Comparison of ENCODE assay signal across 1 cellular context in the genomic region with DNA sequence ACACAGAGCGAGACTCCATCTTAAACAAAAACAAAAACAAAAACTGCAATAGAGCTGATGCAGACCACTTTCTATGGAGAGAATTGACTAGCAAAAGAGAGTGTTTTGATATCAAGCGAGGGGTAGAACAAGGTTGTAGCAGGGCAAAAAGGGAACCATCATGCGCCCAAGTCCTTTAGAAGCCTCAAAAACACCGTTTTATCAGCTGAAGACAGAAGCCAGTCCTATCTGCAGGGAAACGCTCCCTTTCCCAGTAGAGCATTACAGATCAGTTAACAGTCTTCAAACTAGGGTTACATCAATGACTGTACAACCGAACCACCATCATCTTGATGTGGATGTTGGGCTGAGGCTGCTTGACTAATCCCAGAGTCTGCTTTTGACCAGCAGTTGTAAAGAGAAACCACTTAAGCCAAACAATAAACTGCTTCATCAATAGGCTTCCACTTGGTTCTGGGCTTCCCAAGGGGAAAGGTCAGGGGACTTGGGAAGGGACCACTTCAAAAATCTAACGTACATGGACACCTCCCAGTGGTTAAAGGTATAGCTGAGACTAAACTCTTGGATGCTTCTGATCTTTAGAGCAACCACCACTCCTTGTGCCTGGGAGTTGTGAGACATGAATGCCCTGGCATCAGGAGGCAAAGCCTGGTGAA.
A peak's percentile ranks its signal among the peaks of the same experiment; 100 is the strongest.
TF ChIP-seq lines count a peak whose summit lies in the region.

No MANE protein-coding gene starts in this region.

TF ChIP-seq in K562, 482 proteins besides CTCF, POLR2A, EP300 and RAD21 (continued from another document and continues in another):
- no peak; the same call in 1 of the 2 replicates for TF ChIP-seq ILF3 (IDR thresholded peaks at IDR 0.05; ENCODE audit: borderline replicate concordance)
- no peak for TF ChIP-seq ZZZ3 (IDR thresholded peaks at IDR 0.05)
- TF ChIP-seq GMEB1 (CRISPR knock-in tag; IDR thresholded peaks at IDR 0.05) = no peak
- no peak for TF ChIP-seq NCOA2 (IDR thresholded peaks at IDR 0.05; ENCODE audit: partially characterized antibody in 2 of 2)
- peak; percentile 89 for TF ChIP-seq CBFA2T3 (IDR thresholded peaks at IDR 0.05)
- TF ChIP-seq NFYB (IDR thresholded peaks at IDR 0.05; ENCODE audit: extremely low read depth, insufficient read length) = no peak
- TF ChIP-seq, protein P1, sequence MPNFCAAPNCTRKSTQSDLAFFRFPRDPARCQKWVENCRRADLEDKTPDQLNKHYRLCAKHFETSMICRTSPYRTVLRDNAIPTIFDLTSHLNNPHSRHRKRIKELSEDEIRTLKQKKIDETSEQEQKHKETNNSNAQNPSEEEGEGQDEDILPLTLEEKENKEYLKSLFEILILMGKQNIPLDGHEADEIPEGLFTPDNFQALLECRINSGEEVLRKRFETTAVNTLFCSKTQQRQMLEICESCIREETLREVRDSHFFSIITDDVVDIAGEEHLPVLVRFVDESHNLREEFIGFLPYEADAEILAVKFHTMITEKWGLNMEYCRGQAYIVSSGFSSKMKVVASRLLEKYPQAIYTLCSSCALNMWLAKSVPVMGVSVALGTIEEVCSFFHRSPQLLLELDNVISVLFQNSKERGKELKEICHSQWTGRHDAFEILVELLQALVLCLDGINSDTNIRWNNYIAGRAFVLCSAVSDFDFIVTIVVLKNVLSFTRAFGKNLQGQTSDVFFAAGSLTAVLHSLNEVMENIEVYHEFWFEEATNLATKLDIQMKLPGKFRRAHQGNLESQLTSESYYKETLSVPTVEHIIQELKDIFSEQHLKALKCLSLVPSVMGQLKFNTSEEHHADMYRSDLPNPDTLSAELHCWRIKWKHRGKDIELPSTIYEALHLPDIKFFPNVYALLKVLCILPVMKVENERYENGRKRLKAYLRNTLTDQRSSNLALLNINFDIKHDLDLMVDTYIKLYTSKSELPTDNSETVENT (CRISPR knock-in tag; IDR thresholded peaks at IDR 0.05) = no peak
- TF ChIP-seq NRF1 (conservative IDR thresholded peaks at IDR 0.05 in 1 of 2, IDR thresholded peaks at IDR 0.05 in 1 of 2) = no peak
- no peak for TF ChIP-seq RBM25 (IDR thresholded peaks at IDR 0.05; ENCODE audit: low read depth, low read length, severe bottlenecking)
- TF ChIP-seq NBN (IDR thresholded peaks at IDR 0.05; ENCODE audit: low read depth) = no peak
- no peak for TF ChIP-seq ZNF695 (CRISPR knock-in tag; IDR thresholded peaks at IDR 0.05)
- no peak for TF ChIP-seq ZSCAN32 (CRISPR knock-in tag; IDR thresholded peaks at IDR 0.05)
- no peak for TF ChIP-seq ZNF280A (IDR thresholded peaks at IDR 0.05; ENCODE audit: low read depth, partially characterized antibody)
- no peak for TF ChIP-seq DLX4 (CRISPR knock-in tag; IDR thresholded peaks at IDR 0.05)
- TF ChIP-seq CGGBP1 (CRISPR knock-in tag; IDR thresholded peaks at IDR 0.05) = no peak
- TF ChIP-seq ETV6 (IDR thresholded peaks at IDR 0.05; ENCODE audit: borderline replicate concordance in 1 of 2, low read depth in 2 of 2, low read length in 1 of 2) = 0 out of 4 replicates have a peak, but pooled peaks of 1 of the 2 experiments have one; percentile 38
- no peak for TF ChIP-seq ETV6 (CRISPR knock-in tag; IDR thresholded peaks at IDR 0.05; ENCODE audit: borderline replicate concordance)
- TF ChIP-seq PHTF2 (CRISPR knock-in tag; IDR thresholded peaks at IDR 0.05) = no peak
- no peak for TF ChIP-seq ZNF57 (CRISPR knock-in tag; IDR thresholded peaks at IDR 0.05)
- no peak for TF ChIP-seq BDP1 (IDR thresholded peaks at IDR 0.05; ENCODE audit: insufficient read depth, insufficient read length)
- TF ChIP-seq CHD7 (IDR thresholded peaks at IDR 0.05; ENCODE audit: low read depth, low read length) = no peak
- TF ChIP-seq FOXJ2 (tag; IDR thresholded peaks at IDR 0.05) = no peak
- TF ChIP-seq SRF (CRISPR knock-in tag; IDR thresholded peaks at IDR 0.05) = no peak
- peak; percentile 8 to 96; a peak in 3 of 4 replicates for TF ChIP-seq RCOR1 (IDR thresholded peaks at IDR 0.05; ENCODE audit: borderline replicate concordance in 1 of 2, low read depth in 2 of 2, low read length in 2 of 2)
- no peak for TF ChIP-seq HNRNPUL1 (IDR thresholded peaks at IDR 0.05; ENCODE audit: low read length)
- no peak for TF ChIP-seq DEAF1 (CRISPR knock-in tag; IDR thresholded peaks at IDR 0.05)
- TF ChIP-seq, protein P2, sequence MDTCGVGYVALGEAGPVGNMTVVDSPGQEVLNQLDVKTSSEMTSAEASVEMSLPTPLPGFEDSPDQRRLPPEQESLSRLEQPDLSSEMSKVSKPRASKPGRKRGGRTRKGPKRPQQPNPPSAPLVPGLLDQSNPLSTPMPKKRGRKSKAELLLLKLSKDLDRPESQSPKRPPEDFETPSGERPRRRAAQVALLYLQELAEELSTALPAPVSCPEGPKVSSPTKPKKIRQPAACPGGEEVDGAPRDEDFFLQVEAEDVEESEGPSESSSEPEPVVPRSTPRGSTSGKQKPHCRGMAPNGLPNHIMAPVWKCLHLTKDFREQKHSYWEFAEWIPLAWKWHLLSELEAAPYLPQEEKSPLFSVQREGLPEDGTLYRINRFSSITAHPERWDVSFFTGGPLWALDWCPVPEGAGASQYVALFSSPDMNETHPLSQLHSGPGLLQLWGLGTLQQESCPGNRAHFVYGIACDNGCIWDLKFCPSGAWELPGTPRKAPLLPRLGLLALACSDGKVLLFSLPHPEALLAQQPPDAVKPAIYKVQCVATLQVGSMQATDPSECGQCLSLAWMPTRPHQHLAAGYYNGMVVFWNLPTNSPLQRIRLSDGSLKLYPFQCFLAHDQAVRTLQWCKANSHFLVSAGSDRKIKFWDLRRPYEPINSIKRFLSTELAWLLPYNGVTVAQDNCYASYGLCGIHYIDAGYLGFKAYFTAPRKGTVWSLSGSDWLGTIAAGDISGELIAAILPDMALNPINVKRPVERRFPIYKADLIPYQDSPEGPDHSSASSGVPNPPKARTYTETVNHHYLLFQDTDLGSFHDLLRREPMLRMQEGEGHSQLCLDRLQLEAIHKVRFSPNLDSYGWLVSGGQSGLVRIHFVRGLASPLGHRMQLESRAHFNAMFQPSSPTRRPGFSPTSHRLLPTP (IDR thresholded peaks at IDR 0.05; ENCODE audit: borderline replicate concordance, extremely low read depth, insufficient read length) = no peak
- TF ChIP-seq ZC3H4 (CRISPR knock-in tag; IDR thresholded peaks at IDR 0.05; ENCODE audit: borderline replicate concordance) = no peak
